ENCODE assay signal across 3 cellular contexts in the genomic region with DNA sequence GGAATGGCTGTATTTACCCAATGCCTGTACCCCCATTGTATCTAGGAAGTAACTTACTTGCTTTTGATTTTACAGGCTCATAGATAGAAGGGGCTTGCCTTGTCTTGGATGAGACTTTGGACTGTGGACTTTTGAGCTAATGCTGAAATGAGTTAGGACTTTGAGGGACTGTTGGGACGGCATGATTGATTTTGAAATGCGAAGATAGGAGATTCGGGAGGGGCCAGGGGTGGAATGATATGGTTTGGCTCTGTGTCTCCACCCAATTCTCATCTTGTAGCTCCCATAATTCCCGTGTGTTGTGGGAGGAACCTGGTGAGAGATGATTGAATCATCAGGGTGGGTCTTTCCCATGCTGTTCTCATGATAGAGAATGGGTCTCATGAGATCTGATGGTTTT. TPM values are rescaled to one million over a fixed set of nuclear protein-coding genes. Genes with fewer than 3 reads are reported as not detected.
"Had no signal": no experiment of that assay in that cellular context is flagged by ENCODE, and none has a peak within 500 bp of the region (broad histone marks: within the 10 kb centered on the region; RNA-seq: fewer than 3 reads in every experiment).

No MANE protein-coding gene starts in this region.

RNA-seq across cellular contexts. Expression of a gene that starts 36.9 kb away (rescaled TPM):
- total RNA-seq: PC-3 had no signal

RNA-seq across cellular contexts. Expression of a gene that starts 39.7 kb away (rescaled TPM):
- total RNA-seq: M059J, Right ventricle myocardium superior had no signal
